ENCODE assay signal across 1 cellular context in the genomic region with DNA sequence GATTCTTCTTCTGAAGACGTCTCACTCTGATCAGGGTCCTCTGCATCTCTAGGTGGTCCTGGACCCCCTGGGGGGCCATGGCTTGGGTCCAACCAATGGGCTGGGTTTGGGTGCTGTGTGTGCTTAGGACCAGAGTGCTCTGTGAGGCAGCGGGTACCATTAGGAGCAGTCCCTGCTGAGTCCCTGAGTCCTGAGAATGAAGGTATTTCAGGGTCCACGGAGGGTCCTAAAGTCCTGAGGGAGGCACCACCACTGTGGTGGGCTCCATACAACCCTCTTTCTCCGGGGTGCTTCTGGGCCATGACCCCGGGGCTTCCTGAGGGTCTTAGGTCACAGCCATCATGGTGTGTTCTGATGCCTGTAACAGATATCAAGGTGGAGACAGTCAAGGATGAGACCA.
TF ChIP-seq lines count a peak whose summit lies in the region.

No MANE protein-coding gene starts in this region.

TF ChIP-seq in GM12878, 131 proteins besides CTCF, POLR2A, EP300 and RAD21:
- no peak for TF ChIP-seq RAD51 (IDR thresholded peaks at IDR 0.05)
- TF ChIP-seq RCOR1 (conservative IDR thresholded peaks at IDR 0.05; ENCODE audit: low read depth, low read length), result no peak
- TF ChIP-seq, protein P1, sequence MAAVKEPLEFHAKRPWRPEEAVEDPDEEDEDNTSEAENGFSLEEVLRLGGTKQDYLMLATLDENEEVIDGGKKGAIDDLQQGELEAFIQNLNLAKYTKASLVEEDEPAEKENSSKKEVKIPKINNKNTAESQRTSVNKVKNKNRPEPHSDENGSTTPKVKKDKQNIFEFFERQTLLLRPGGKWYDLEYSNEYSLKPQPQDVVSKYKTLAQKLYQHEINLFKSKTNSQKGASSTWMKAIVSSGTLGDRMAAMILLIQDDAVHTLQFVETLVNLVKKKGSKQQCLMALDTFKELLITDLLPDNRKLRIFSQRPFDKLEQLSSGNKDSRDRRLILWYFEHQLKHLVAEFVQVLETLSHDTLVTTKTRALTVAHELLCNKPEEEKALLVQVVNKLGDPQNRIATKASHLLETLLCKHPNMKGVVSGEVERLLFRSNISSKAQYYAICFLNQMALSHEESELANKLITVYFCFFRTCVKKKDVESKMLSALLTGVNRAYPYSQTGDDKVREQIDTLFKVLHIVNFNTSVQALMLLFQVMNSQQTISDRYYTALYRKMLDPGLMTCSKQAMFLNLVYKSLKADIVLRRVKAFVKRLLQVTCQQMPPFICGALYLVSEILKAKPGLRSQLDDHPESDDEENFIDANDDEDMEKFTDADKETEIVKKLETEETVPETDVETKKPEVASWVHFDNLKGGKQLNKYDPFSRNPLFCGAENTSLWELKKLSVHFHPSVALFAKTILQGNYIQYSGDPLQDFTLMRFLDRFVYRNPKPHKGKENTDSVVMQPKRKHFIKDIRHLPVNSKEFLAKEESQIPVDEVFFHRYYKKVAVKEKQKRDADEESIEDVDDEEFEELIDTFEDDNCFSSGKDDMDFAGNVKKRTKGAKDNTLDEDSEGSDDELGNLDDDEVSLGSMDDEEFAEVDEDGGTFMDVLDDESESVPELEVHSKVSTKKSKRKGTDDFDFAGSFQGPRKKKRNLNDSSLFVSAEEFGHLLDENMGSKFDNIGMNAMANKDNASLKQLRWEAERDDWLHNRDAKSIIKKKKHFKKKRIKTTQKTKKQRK (IDR thresholded peaks at IDR 0.05; ENCODE audit: low read depth, low read length), result no peak
- no peak for TF ChIP-seq KLF5 (IDR thresholded peaks at IDR 0.05; ENCODE audit: partially characterized antibody)
- TF ChIP-seq, protein P2, sequence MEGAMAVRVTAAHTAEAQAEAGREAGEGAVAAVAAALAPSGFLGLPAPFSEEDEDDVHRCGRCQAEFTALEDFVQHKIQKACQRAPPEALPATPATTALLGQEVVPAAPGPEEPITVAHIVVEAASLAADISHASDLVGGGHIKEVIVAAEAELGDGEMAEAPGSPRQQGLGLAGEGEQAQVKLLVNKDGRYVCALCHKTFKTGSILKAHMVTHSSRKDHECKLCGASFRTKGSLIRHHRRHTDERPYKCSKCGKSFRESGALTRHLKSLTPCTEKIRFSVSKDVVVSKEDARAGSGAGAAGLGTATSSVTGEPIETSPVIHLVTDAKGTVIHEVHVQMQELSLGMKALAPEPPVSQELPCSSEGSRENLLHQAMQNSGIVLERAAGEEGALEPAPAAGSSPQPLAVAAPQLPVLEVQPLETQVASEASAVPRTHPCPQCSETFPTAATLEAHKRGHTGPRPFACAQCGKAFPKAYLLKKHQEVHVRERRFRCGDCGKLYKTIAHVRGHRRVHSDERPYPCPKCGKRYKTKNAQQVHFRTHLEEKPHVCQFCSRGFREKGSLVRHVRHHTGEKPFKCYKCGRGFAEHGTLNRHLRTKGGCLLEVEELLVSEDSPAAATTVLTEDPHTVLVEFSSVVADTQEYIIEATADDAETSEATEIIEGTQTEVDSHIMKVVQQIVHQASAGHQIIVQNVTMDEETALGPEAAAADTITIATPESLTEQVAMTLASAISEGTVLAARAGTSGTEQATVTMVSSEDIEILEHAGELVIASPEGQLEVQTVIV (IDR thresholded peaks at IDR 0.05; ENCODE audit: borderline replicate concordance, partially characterized antibody), result no peak
